ENCODE assay signal across 8 cellular contexts in genomic region chr11:926341-926916, GRCh38. TPM values are rescaled to one million over a fixed set of nuclear protein-coding genes. Genes with fewer than 3 reads are reported as not detected.
A peak's percentile ranks its signal among the peaks of the same experiment; 100 is the strongest.
DNase-seq lines count a peak whose midpoint lies in the region; ATAC-seq and TF ChIP-seq lines count a peak whose summit lies in the region.

No MANE protein-coding gene starts in this region.

- intact Hi-C loops in left colon (cut with DNase I, micrococcal nuclease) (no loop called here), stomach (cut with DNase I; ENCODE audit: low total_unique reads) (no loop called here)

- H3K27ac ChIP-seq in stomach: peak overlapping the region; percentile 62 to 95 (median 92)

- H3K27me3 ChIP-seq in stomach: no peaks in the 10 kb centered on the region

- H3K27ac Mint-ChIP-seq in central memory CD8-positive, alpha-beta T cell (ENCODE audit: low read depth): peak overlapping the region; percentile 70

- peaks cover 0 to 5% (median 4%) of the 10 kb centered on the region in 4 donors for H3K36me3 ChIP-seq in stomach

- H3K4me3 ChIP-seq in GM12865 (ENCODE audit: low read depth, low read length): peak overlapping the region; percentile 64
- H3K4me3 ChIP-seq in stomach: peak overlapping the region; percentile 61 to 98 (median 82)

- H3K9me3 Mint-ChIP-seq in central memory CD8-positive, alpha-beta T cell: no peaks in the 10 kb centered on the region

- no peak for TF ChIP-seq POLR2A in stomach (IDR thresholded peaks at IDR 0.05)

- WGBS in stomach, 5 donors: 1 to 5% (median 3%) methylated on average over 13 to 26 of the region's 26 CpGs

- H3K4me3 Mint-ChIP-seq in central memory CD8-positive, alpha-beta T cell: peak overlapping the region; percentile 80

- no peak for TF ChIP-seq CTCF in GM12865 (IDR thresholded peaks at IDR 0.05; ENCODE audit: insufficient read depth, low read depth, low read length, missing control alignments)
- no peak for TF ChIP-seq CTCF in stomach (IDR thresholded peaks at IDR 0.05)

- ATAC-seq in central memory CD8-positive, alpha-beta T cell (replicated peaks; ENCODE audit: extremely low read depth, poor library complexity, severe bottlenecking): no peak
- peak; percentile 34 for ATAC-seq in left colon
- ATAC-seq in HG03159 (IDR thresholded peaks at IDR 0.05; ENCODE audit: unreplicated experiment): no peak
- ATAC-seq in GM18907 (IDR thresholded peaks at IDR 0.05; ENCODE audit: unreplicated experiment): no peak

- DNase-seq in GM12865 (ENCODE audit: low read depth) (no peak), NCI-H460 (ENCODE audit: extremely low read depth, low read depth) (peak; percentile 28), left colon (peak; percentile 44 to 69), stomach (no peak), medulla oblongata (ENCODE audit: extremely low spot score) (no peak)
- no peak for DNase-seq in central memory CD8-positive, alpha-beta T cell (ENCODE audit: low spot score in 2 of 2)

- H3K4me1 ChIP-seq in stomach: peaks cover 28 to 58% (median 57%) of the 10 kb centered on the region in 4 donors

- H3K36me3 Mint-ChIP-seq in central memory CD8-positive, alpha-beta T cell (ENCODE audit: insufficient read depth): peaks cover 24% of the 10 kb centered on the region

- no peak for TF ChIP-seq EP300 in stomach (IDR thresholded peaks at IDR 0.05)

- no peaks in the 10 kb centered on the region for H3K9me3 ChIP-seq in stomach

- H3K27me3 Mint-ChIP-seq in central memory CD8-positive, alpha-beta T cell: no peaks in the 10 kb centered on the region

- peaks cover 37% of the 10 kb centered on the region for H3K4me1 Mint-ChIP-seq in central memory CD8-positive, alpha-beta T cell

RNA-seq across cellular contexts. Expression of gene AP2A2, which starts 0.8 kb away (rescaled TPM):
- 25.1 and 35.9 TPM in 2 replicates for total RNA-seq in NCI-H460 (2014; rRNA removed; shearing (Covaris generic))
- polyA plus RNA-seq in NCI-H460 (2014; cell fraction: nucleus; rRNA removed): 34.8 and 50.2 TPM in 2 replicates
- 10 to 100 TPM; 61.6 to 68.8 TPM for total RNA-seq in left colon
- total RNA-seq in stomach: 100 to 1,000 TPM in 2 of 5 donors, 10 to 100 TPM in 3; 30.3 to 350 (median 64.5) TPM
- 10 to 100 TPM; 15.0 to 19.1 (median 18.1) TPM for polyA plus RNA-seq in stomach

RNA-seq across cellular contexts. Expression of gene CHID1, which starts 15.8 kb away (rescaled TPM):
- 31.2 and 36.8 TPM in 2 replicates for total RNA-seq in NCI-H460 (2014; rRNA removed; shearing (Covaris generic))
- 42.3 and 50.7 TPM in 2 replicates for polyA plus RNA-seq in NCI-H460 (2014; cell fraction: nucleus; rRNA removed)
- total RNA-seq in left colon: 10 to 100 TPM; 52.0 to 54.2 TPM
- total RNA-seq in stomach: 100 to 1,000 TPM in 1 of 5 donors, 10 to 100 TPM in 4; 35.4 to 121 (median 78.6) TPM
- 10 to 100 TPM; 40.9 to 46.4 (median 42.3) TPM for polyA plus RNA-seq in stomach

Comparison
In these comparisons a context has a peak if more than half of its experiments do, and no peak if none do; other contexts are left out.
1. DNase-seq: peak in NCI-H460 (single experiment) and left colon (2 of 2); none in GM12865 (single experiment), central memory CD8-positive, alpha-beta T cell (0 of 2), stomach (single experiment) and medulla oblongata (single experiment).